Comparison of ENCODE assay signal across 30 cellular contexts in the genomic region with DNA sequence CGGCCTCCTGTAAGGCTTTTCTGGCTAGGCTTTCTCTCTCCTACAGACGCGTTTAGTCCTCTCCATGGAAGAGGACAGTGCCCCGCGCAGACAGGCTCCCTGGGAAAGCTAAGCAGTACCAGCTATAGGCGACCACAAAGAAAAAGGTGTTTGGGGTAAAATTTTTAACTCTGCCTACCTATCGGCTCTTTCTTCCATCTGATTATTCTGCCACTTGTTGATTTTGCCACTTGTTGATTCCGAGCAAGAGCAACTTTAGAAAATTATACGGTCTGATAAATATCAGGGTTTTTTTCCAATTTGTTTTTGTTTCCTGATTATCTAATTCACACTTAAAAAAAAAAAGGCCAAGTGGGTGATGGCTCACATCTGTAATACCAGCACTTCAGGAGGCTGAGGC.
"Had no signal": no experiment of that assay in that cellular context is flagged by ENCODE, and none has a peak within 500 bp of the region (broad histone marks: within the 10 kb centered on the region; RNA-seq: fewer than 3 reads in every experiment).

No MANE protein-coding gene starts in this region.

- H3K9me3 ChIP-seq: adrenal gland, body of pancreas, breast epithelium had no signal

- H3K4me3 ChIP-seq: adrenal gland, body of pancreas, breast epithelium had no signal

- H3K27ac ChIP-seq: adrenal gland, body of pancreas, brain microvascular endothelial cell, breast epithelium, VCaP had no signal

- DNase-seq: activated B cell treated with CpG ODN at 0.5 μM for 24 hours; activated CD4-positive, alpha-beta memory T cell treated with anti-CD3 and anti-CD28 coated beads for 36 hours; activated CD4-positive, alpha-beta T cell treated with anti-CD3 and anti-CD28 coated beads for 4 hours; activated CD4-positive, alpha-beta T cell treated with anti-CD3 and anti-CD28 coated beads, Interleukin-2, amount 10 ng/mL, durations not matched to agents 24 days and 14 days; activated CD4-positive, alpha-beta T cell treated with anti-CD3 and anti-CD28 coated beads, Interleukin-2, amount 50 U/mL, for 1 hour; activated CD4-positive, alpha-beta T cell treated with anti-CD3 and anti-CD28 coated beads, Interleukin-2, amount 50 U/mL, for 4 hours; activated CD4-positive, CD25-positive, alpha-beta regulatory T cell treated with anti-CD3 and anti-CD28 coated beads, Interleukin-2, amount 50 U/mL, for 72 hours; activated CD8-positive, alpha-beta memory T cell treated with anti-CD3 and anti-CD28 coated beads, Interleukin-2, amount 50 U/mL, for 4 hours; activated CD8-positive, alpha-beta T cell treated with anti-CD3 and anti-CD28 coated beads for 36 hours; activated effector memory CD4-positive, alpha-beta T cell treated with anti-CD3 and anti-CD28 coated beads, Interleukin-2, amount 50 U/mL, for 16 hours; activated naive CD4-positive, alpha-beta T cell; activated naive CD4-positive, alpha-beta T cell treated with anti-CD3 and anti-CD28 coated beads for 36 hours; activated naive CD4-positive, alpha-beta T cell treated with anti-CD3 and anti-CD28 coated beads, Interleukin-2, amount 50 U/mL, for 16 hours; activated naive CD8-positive, alpha-beta T cell treated with anti-CD3 and anti-CD28 coated beads for 36 hours; activated T-cell treated with anti-CD3 and anti-CD28 coated beads for 4 hours; activated T-cell treated with anti-CD3 and anti-CD28 coated beads, Interleukin-2, amount 50 U/mL, for 1 hour; activated T-cell treated with anti-CD3 and anti-CD28 coated beads, Interleukin-2, amount 50 U/mL, for 4 hours; activated T-cell treated with anti-CD3 and anti-CD28 coated beads, Interleukin-2, amount 50 U/mL, for 72 hours; adrenal gland; amniotic stem cell; aorta; body of pancreas; brain microvascular endothelial cell; central memory CD4-positive, alpha-beta T cell; T-helper 2 cell; T-helper 9 cell had no signal

- H3K27me3 ChIP-seq: adrenal gland, body of pancreas, brain microvascular endothelial cell, breast epithelium had no signal

- H3K4me1 ChIP-seq: adrenal gland, body of pancreas, breast epithelium had no signal

- H3K36me3 ChIP-seq: adrenal gland, brain microvascular endothelial cell, breast epithelium had no signal

- ATAC-seq: activated CD8-positive, alpha-beta T cell treated with anti-CD3 and anti-CD28 coated beads for 36 hours; activated naive CD4-positive, alpha-beta T cell treated with anti-CD3 and anti-CD28 coated beads, Interleukin-2, amount 50 U/mL, for 72 hours; activated T-cell treated with anti-CD3 and anti-CD28 coated beads, Interleukin-2, amount 50 U/mL, for 4 hours; activated T-cell treated with anti-CD3 and anti-CD28 coated beads, Interleukin-2, amount 50 U/mL, for 72 hours; activated T-helper 17 cell treated with anti-CD3 and anti-CD28 coated beads, Interleukin-2, amount 50 U/mL, for 72 hours; body of pancreas had no signal
